Comparison of ENCODE assay signal across 14 cellular contexts in genomic region chr1:93651695-93652094, GRCh38.
"Had no signal": no experiment of that assay in that cellular context is flagged by ENCODE, and none has a peak within 500 bp of the region (broad histone marks: within the 10 kb centered on the region; RNA-seq: fewer than 3 reads in every experiment).

No MANE protein-coding gene starts in this region.

- H3K9me3 Mint-ChIP-seq: activated naive CD8-positive, alpha-beta T cell treated with anti-CD3 and anti-CD28 coated beads for 36 hours; endodermal cell; nephron; T-cell had no signal

- H3K27me3 Mint-ChIP-seq: T-cell had no signal

- H3K27ac ChIP-seq: thyroid gland had no signal

- H3K4me3 ChIP-seq: thyroid gland had no signal

- H3K36me3 Mint-ChIP-seq: activated naive CD8-positive, alpha-beta T cell treated with anti-CD3 and anti-CD28 coated beads for 36 hours; T-cell had no signal

- H3K4me3 Mint-ChIP-seq: activated naive CD8-positive, alpha-beta T cell treated with anti-CD3 and anti-CD28 coated beads for 36 hours; endodermal cell; nephron; T-cell had no signal

- H3K9me3 ChIP-seq: thyroid gland had no signal

- DNase-seq: activated CD4-positive, alpha-beta T cell treated with anti-CD3 and anti-CD28 coated beads, Interleukin-2, amount 50 U/mL, for 1 hour; activated CD8-positive, alpha-beta memory T cell treated with anti-CD3 and anti-CD28 coated beads for 24 hours; activated gamma-delta T cell treated with Interleukin-2 at 50 U/mL for 16 hours; activated naive CD8-positive, alpha-beta T cell treated with anti-CD3 and anti-CD28 coated beads for 36 hours; anterior cingulate cortex; dermis blood vessel endothelial cell; endodermal cell; stimulated activated CD4-positive, alpha-beta T cell treated with anti-CD3 and anti-CD28 coated beads, Interleukin-12 subunit alpha, Interleukin-12 subunit beta, amount 100 ng/mL, for 4 hours; stimulated activated CD4-positive, alpha-beta T cell treated with anti-CD3 and anti-CD28 coated beads, Interleukin-2, amount 100 ng/mL, for 24 hours; T-cell; T-helper 9 cell; thyroid gland had no signal

- ATAC-seq: activated CD4-positive, CD25-positive, alpha-beta regulatory T cell treated with anti-CD3 and anti-CD28 coated beads, Interleukin-2, amount 50 U/mL, for 24 hours; T-cell had no signal

- H3K36me3 ChIP-seq: thyroid gland had no signal

- H3K27ac Mint-ChIP-seq: activated naive CD8-positive, alpha-beta T cell treated with anti-CD3 and anti-CD28 coated beads for 36 hours; endodermal cell; nephron; T-cell had no signal

- H3K27me3 ChIP-seq: thyroid gland had no signal

- H3K4me1 Mint-ChIP-seq: activated naive CD8-positive, alpha-beta T cell treated with anti-CD3 and anti-CD28 coated beads for 36 hours; nephron; T-cell had no signal
